ENCODE assay signal across 18 cellular contexts in the genomic region with DNA sequence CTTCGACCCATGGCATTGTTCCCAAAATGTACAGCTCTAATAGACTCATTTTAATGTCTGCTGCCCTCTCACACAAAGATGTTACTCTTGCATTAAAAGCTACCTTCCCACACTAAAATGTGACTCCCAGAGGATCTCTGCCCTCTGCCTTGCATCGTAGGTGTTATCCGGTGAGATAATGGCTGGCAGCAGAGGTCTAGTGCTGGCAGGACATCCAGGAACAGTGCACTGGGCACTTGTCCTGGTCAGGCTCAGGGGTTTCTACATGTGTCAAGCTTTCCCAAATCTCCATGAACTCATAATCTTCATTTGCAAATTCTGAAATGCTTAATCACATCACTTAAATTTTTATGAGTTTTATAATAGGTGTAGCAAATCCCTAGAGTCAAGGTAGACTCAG.
DNase-seq lines count a peak whose midpoint lies in the region; ATAC-seq and TF ChIP-seq lines count a peak whose summit lies in the region.
"Had no signal": no experiment of that assay in that cellular context is flagged by ENCODE, and none has a peak within 500 bp of the region (broad histone marks: within the 10 kb centered on the region; RNA-seq: fewer than 3 reads in every experiment).

No MANE protein-coding gene starts in this region.

- no peak overlapping the region for H3K4me2 ChIP-seq in neuronal stem cell (ENCODE audit: insufficient read depth, low read length, poor library complexity, severe bottlenecking)
- H3K4me2 ChIP-seq: A549 had no signal

- ATAC-seq in heart left ventricle, result peak; percentile 78 to 94 (median 92)
- no peak for ATAC-seq in foreskin keratinocyte
- ATAC-seq in WTC11, result no peak
- ATAC-seq: A549, GM12878 had no signal

- no peak overlapping the region for H4K91ac ChIP-seq in neuronal stem cell (ENCODE audit: low read depth, low read length, poor library complexity)

- H3K36me3 ChIP-seq in heart left ventricle, result no peaks in the 10 kb centered on the region
- H3K36me3 ChIP-seq in neuronal stem cell (replicated peaks in 1 of 2; ENCODE audit: control insufficient read depth in 2 of 2, insufficient read depth in 2 of 2, low read length in 2 of 2), result no peaks in the 10 kb centered on the region
- H3K36me3 ChIP-seq: HAP-1 had no signal

- no peaks in the 10 kb centered on the region for H3K27me3 ChIP-seq in heart left ventricle
- H3K27me3 ChIP-seq in neuronal stem cell (ENCODE audit: control insufficient read depth in 3 of 3, insufficient read depth in 3 of 3, low read depth in 1 of 3, low read length in 3 of 3), result no peaks in the 10 kb centered on the region
- H3K27me3 ChIP-seq in foreskin keratinocyte, result no peaks in the 10 kb centered on the region

- no peak overlapping the region for H3K4me3 Mint-ChIP-seq in WTC11
- H3K4me3 Mint-ChIP-seq: CD4-positive, alpha-beta T cell had no signal

- TF ChIP-seq POLR2A in heart left ventricle (IDR thresholded peaks at IDR 0.05), result no peak

- no peak overlapping the region for H3K14ac ChIP-seq in neuronal stem cell (ENCODE audit: low read length)

- H3K9me3 ChIP-seq in heart left ventricle (no peaks in the 10 kb centered on the region), neuronal stem cell (replicated peaks in 1 of 2; ENCODE audit: control insufficient read depth in 2 of 2, insufficient read depth in 1 of 2, low read depth in 1 of 2, low read length in 2 of 2) (no peaks in the 10 kb centered on the region)
- H3K9me3 ChIP-seq: A549, Caco-2, HAP-1 had no signal

- DNase-seq in DMS 273 (lab: John Stamatoyannopoulos, UW; ENCODE audit: unreplicated experiment) (peak; percentile 26), DMS 273 treated with DMSO at 0.1 percent for 48 hours (lab: John Stamatoyannopoulos, UW) (no peak), cerebellar nuclear complex (lab: John Stamatoyannopoulos, UW) (peak; percentile 88 to 93), heart left ventricle (peak in 3 of 5 donors; percentile 12 to 37 (median 32)), neuronal stem cell (ENCODE audit: low spot score) (no peak), posterior cingulate gyrus (no peak), foreskin keratinocyte (no peak), WTC11 (ENCODE audit: low spot score) (no peak)
- DNase-seq: AML-193; Caco-2; CD4-positive, alpha-beta T cell; DMS79 treated with DMSO at 0.1 percent for 48 hours; GM23248 had no signal

- no peak overlapping the region for H3K27ac ChIP-seq in heart left ventricle
- no peak overlapping the region for H3K27ac ChIP-seq in neuronal stem cell (replicated peaks; ENCODE audit: low read length)
- H3K27ac ChIP-seq in foreskin keratinocyte, result no peak overlapping the region
- H3K27ac ChIP-seq: 22Rv1, A549, C4-2B, GM23248 had no signal

- no peaks in the 10 kb centered on the region for H3K4me1 Mint-ChIP-seq in WTC11

- no peak overlapping the region for H2BK5ac ChIP-seq in neuronal stem cell (ENCODE audit: low read length)

- no peak overlapping the region for H3K27ac Mint-ChIP-seq in WTC11
- H3K27ac Mint-ChIP-seq: CD4-positive, alpha-beta T cell had no signal

- H3K4me3 ChIP-seq in heart left ventricle (no peak overlapping the region), neuronal stem cell (ENCODE audit: low read length in 2 of 2) (no peak overlapping the region)
- H3K4me3 ChIP-seq: A549, GM12878, GM23248, HAP-1 had no signal

- H4K8ac ChIP-seq in neuronal stem cell (ENCODE audit: low read depth, low read length), result no peak overlapping the region

- H2BK12ac ChIP-seq in neuronal stem cell (ENCODE audit: low read length), result no peak overlapping the region

- POLR2A ChIA-PET in WTC11 (lab: Charles Lee), result no interaction called here

- H3K27me3 Mint-ChIP-seq in WTC11 (ENCODE audit: low read depth), result no peaks in the 10 kb centered on the region
- H3K27me3 Mint-ChIP-seq: CD4-positive, alpha-beta T cell had no signal

- no peak overlapping the region for H3K9ac ChIP-seq in neuronal stem cell (ENCODE audit: low read depth, low read length, poor library complexity)
- H3K9ac ChIP-seq: GM23248 had no signal

- H3K36me3 Mint-ChIP-seq in WTC11, result no peaks in the 10 kb centered on the region

- no peak overlapping the region for H3K4ac ChIP-seq in neuronal stem cell (ENCODE audit: low read length)

- H3K4me1 ChIP-seq in heart left ventricle (peaks cover 0 to 4% (median 0%) of the 10 kb centered on the region in 12 donors), neuronal stem cell (ENCODE audit: control insufficient read depth in 2 of 2, insufficient read depth in 1 of 2, low read depth in 1 of 2, low read length in 2 of 2) (no peaks in the 10 kb centered on the region), foreskin keratinocyte (no peaks in the 10 kb centered on the region)
- H3K4me1 ChIP-seq: A549, Caco-2, HAP-1 had no signal

- TF ChIP-seq CTCF in heart left ventricle (IDR thresholded peaks at IDR 0.05), result no peak
- TF ChIP-seq CTCF in foreskin keratinocyte (conservative IDR thresholded peaks at IDR 0.05), result no peak
- TF ChIP-seq CTCF in WTC11 (IDR thresholded peaks at IDR 0.05), result no peak

- H3K9me3 Mint-ChIP-seq in WTC11, result no peaks in the 10 kb centered on the region

- H2AFZ ChIP-seq in neuronal stem cell (ENCODE audit: low read length), result peak overlapping the region; percentile 41
- H2AFZ ChIP-seq: GM23248 had no signal

- H2AK5ac ChIP-seq in neuronal stem cell (ENCODE audit: low read depth, low read length), result no peak overlapping the region

- no peaks in the 10 kb centered on the region for H3K79me1 ChIP-seq in neuronal stem cell (ENCODE audit: low read depth, low read length)

- H3K18ac ChIP-seq in neuronal stem cell (ENCODE audit: low read length), result peak overlapping the region; percentile 27

- no peak overlapping the region for H2BK120ac ChIP-seq in neuronal stem cell (ENCODE audit: low read depth, low read length)

- 44 to 53% (median 50%) methylated on average over 3 of the region's 3 CpGs for WGBS in heart left ventricle, 4 donors
- WGBS in neuronal stem cell (ENCODE audit: extremely low coverage in 2 of 2, insufficient read length in 2 of 2, insufficient replicate concordance in 1 of 2), 2 donors, result no CpG with 5 or more reads among the region's 3 CpGs

- H2BK15ac ChIP-seq in neuronal stem cell (ENCODE audit: low read length), result no peak overlapping the region

- H3K23ac ChIP-seq in neuronal stem cell (ENCODE audit: low read depth, low read length, poor library complexity), result no peak overlapping the region

- CTCF ChIA-PET in WTC11 (lab: Charles Lee), result no interaction called here

- intact Hi-C loops in heart left ventricle (cut with DNase I) (no loop called here), posterior cingulate gyrus (cut with DNase I) (no loop called here)

TF ChIP-seq in WTC11, 78 proteins besides CTCF, POLR2A, EP300 and RAD21 (continues in another document):
- TF ChIP-seq, protein P1, sequence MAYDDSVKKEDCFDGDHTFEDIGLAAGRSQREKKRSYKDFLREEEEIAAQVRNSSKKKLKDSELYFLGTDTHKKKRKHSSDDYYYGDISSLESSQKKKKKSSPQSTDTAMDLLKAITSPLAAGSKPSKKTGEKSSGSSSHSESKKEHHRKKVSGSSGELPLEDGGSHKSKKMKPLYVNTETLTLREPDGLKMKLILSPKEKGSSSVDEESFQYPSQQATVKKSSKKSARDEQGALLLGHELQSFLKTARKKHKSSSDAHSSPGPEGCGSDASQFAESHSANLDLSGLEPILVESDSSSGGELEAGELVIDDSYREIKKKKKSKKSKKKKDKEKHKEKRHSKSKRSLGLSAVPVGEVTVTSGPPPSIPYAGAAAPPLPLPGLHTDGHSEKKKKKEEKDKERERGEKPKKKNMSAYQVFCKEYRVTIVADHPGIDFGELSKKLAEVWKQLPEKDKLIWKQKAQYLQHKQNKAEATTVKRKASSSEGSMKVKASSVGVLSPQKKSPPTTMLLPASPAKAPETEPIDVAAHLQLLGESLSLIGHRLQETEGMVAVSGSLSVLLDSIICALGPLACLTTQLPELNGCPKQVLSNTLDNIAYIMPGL (CRISPR knock-in tag; IDR thresholded peaks at IDR 0.05), result no peak
- TF ChIP-seq SMAD4 (CRISPR knock-in tag; IDR thresholded peaks at IDR 0.05), result no peak
- no peak for TF ChIP-seq FOXP1 (CRISPR knock-in tag; IDR thresholded peaks at IDR 0.05; ENCODE audit: borderline replicate concordance)
- no peak for TF ChIP-seq EMX1 (CRISPR knock-in tag; IDR thresholded peaks at IDR 0.05)
- no peak for TF ChIP-seq FOXJ3 (CRISPR knock-in tag; IDR thresholded peaks at IDR 0.05; ENCODE audit: borderline replicate concordance)
- TF ChIP-seq, protein P2, sequence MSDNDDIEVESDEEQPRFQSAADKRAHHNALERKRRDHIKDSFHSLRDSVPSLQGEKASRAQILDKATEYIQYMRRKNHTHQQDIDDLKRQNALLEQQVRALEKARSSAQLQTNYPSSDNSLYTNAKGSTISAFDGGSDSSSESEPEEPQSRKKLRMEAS (CRISPR knock-in tag; IDR thresholded peaks at IDR 0.05), result no peak
- TF ChIP-seq GRHL2 (CRISPR knock-in tag; IDR thresholded peaks at IDR 0.05; ENCODE audit: insufficient replicate concordance, severe bottlenecking), result no peak
- no peak for TF ChIP-seq OVOL2 (CRISPR knock-in tag; IDR thresholded peaks at IDR 0.05; ENCODE audit: borderline replicate concordance)
- TF ChIP-seq, protein P3, sequence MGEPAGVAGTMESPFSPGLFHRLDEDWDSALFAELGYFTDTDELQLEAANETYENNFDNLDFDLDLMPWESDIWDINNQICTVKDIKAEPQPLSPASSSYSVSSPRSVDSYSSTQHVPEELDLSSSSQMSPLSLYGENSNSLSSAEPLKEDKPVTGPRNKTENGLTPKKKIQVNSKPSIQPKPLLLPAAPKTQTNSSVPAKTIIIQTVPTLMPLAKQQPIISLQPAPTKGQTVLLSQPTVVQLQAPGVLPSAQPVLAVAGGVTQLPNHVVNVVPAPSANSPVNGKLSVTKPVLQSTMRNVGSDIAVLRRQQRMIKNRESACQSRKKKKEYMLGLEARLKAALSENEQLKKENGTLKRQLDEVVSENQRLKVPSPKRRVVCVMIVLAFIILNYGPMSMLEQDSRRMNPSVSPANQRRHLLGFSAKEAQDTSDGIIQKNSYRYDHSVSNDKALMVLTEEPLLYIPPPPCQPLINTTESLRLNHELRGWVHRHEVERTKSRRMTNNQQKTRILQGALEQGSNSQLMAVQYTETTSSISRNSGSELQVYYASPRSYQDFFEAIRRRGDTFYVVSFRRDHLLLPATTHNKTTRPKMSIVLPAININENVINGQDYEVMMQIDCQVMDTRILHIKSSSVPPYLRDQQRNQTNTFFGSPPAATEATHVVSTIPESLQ (CRISPR knock-in tag; IDR thresholded peaks at IDR 0.05), result no peak
- no peak for TF ChIP-seq TEAD1 (CRISPR knock-in tag; IDR thresholded peaks at IDR 0.05)
- TF ChIP-seq, protein P4, sequence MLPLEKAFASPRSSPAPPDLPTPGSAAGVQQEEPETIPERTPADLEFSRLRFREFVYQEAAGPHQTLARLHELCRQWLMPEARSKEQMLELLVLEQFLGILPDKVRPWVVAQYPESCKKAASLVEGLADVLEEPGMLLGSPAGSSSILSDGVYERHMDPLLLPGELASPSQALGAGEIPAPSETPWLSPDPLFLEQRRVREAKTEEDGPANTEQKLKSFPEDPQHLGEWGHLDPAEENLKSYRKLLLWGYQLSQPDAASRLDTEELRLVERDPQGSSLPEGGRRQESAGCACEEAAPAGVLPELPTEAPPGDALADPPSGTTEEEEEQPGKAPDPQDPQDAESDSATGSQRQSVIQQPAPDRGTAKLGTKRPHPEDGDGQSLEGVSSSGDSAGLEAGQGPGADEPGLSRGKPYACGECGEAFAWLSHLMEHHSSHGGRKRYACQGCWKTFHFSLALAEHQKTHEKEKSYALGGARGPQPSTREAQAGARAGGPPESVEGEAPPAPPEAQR (CRISPR knock-in tag; IDR thresholded peaks at IDR 0.05), result no peak

Comparison
In these comparisons a context has a peak if more than half of its experiments do, and no peak if none do; other contexts are left out.
1. DNase-seq: peak in DMS 273 (single experiment), cerebellar nuclear complex (2 of 2) and heart left ventricle (3 of 5); none in DMS 273 treated with DMSO at 0.1 percent for 48 hours (single experiment), neuronal stem cell (single experiment), posterior cingulate gyrus (0 of 10), foreskin keratinocyte (0 of 2) and WTC11 (single experiment).
2. ATAC-seq: peak in heart left ventricle (4 of 4); none in foreskin keratinocyte (single experiment) and WTC11 (single experiment).